ENCODE assay signal across 14 cellular contexts in genomic region chr2:195696012-195696411, GRCh38. TPM values are rescaled to one million over a fixed set of nuclear protein-coding genes. Genes with fewer than 3 reads are reported as not detected.
DNase-seq lines count a peak whose midpoint lies in the region; ATAC-seq, FAIRE-seq and TF ChIP-seq lines count a peak whose summit lies in the region.
"Had no signal": no experiment of that assay in that cellular context is flagged by ENCODE, and none has a peak within 500 bp of the region (broad histone marks: within the 10 kb centered on the region; RNA-seq: fewer than 3 reads in every experiment).

No MANE protein-coding gene starts in this region.

- H3K9me3 Mint-ChIP-seq in GM23338 (peaks cover 10% of the 10 kb centered on the region), WTC11 (peaks cover 16% of the 10 kb centered on the region)
- H3K9me3 Mint-ChIP-seq: HFFc6 had no signal

- POLR2A ChIA-PET in WTC11 (lab: Charles Lee), result no interaction called here

- H4K20me1 ChIP-seq in GM23338 (replicated peaks; ENCODE audit: insufficient read depth), result peaks cover 3% of the 10 kb centered on the region; the same call in 1 of the 2 replicates

- CTCF ChIA-PET in WTC11 (lab: Charles Lee), result interaction anchor here (1.1 to 2.1 kb wide), 2 partner anchors 23 to 31 kb away, joined by 4 to 8 read pairs; no protein-coding TSS in a partner anchor

- TF ChIP-seq POLR2A in GM12891 (IDR thresholded peaks at IDR 0.05; ENCODE audit: low read depth, low read length), result no peak
- no peak for TF ChIP-seq POLR2A in suprapubic skin (IDR thresholded peaks at IDR 0.05)

- no peak for FAIRE-seq in GM12891 (lab: Jason Lieb, UNC)
- FAIRE-seq: A549, HTR-8/SVneo had no signal

- H3K4me3 Mint-ChIP-seq in GM23338, result no peak overlapping the region
- no peak overlapping the region for H3K4me3 Mint-ChIP-seq in WTC11
- H3K4me3 Mint-ChIP-seq: CD14-positive monocyte; CD8-positive, alpha-beta memory T cell; HFFc6 had no signal

- H3K36me3 Mint-ChIP-seq in GM23338 (ENCODE audit: low read depth) (peaks cover 57% of the 10 kb centered on the region), WTC11 (peaks cover 21% of the 10 kb centered on the region)

- WGBS in suprapubic skin, result 83% methylated on average over 1 of the region's 1 CpG

- no peak for DNase-seq in GM12891 (ENCODE audit: insufficient read length, low spot score)
- no peak for DNase-seq in GM23338 (ENCODE audit: low spot score)
- no peak for DNase-seq in WTC11 (ENCODE audit: low spot score)
- DNase-seq in activated CD4-positive, CD25-positive, alpha-beta regulatory T cell treated with anti-CD3 and anti-CD28 coated beads, Interleukin-2, amount 50 U/mL, for 72 hours, result no peak
- no peak for DNase-seq in T-helper 2 cell
- no peak for DNase-seq in suprapubic skin (ENCODE audit: low spot score in 2 of 2)
- DNase-seq: Caco-2; CD8-positive, alpha-beta memory T cell; DMS 273 treated with DMSO at 0.1 percent for 48 hours; HCEC 1CT; HFFc6 had no signal

- no peak overlapping the region for H3K4me2 ChIP-seq in GM23338
- H3K4me2 ChIP-seq: A549 had no signal

- peaks cover 34% of the 10 kb centered on the region for H3K4me1 ChIP-seq in GM23338 (ENCODE audit: insufficient read depth)
- H3K4me1 ChIP-seq in suprapubic skin, result no peaks in the 10 kb centered on the region
- H3K4me1 ChIP-seq: A549, Caco-2 had no signal

- H3K27me3 Mint-ChIP-seq in GM23338 (ENCODE audit: insufficient read depth, low read depth, poor library complexity), result peaks cover 2% of the 10 kb centered on the region
- H3K27me3 Mint-ChIP-seq in WTC11 (ENCODE audit: low read depth), result no peaks in the 10 kb centered on the region
- H3K27me3 Mint-ChIP-seq: CD8-positive, alpha-beta memory T cell had no signal

- H3K79me2 ChIP-seq in GM23338 (replicated peaks; ENCODE audit: insufficient read depth), result peaks cover 100% of the 10 kb centered on the region

- peaks cover 29% of the 10 kb centered on the region for H3K4me1 Mint-ChIP-seq in GM23338
- H3K4me1 Mint-ChIP-seq in WTC11, result peaks cover 57% of the 10 kb centered on the region

- no peak for TF ChIP-seq EP300 in suprapubic skin (IDR thresholded peaks at IDR 0.05)

- H3K9me2 ChIP-seq in GM23338 (ENCODE audit: insufficient read depth), result no peaks in the 10 kb centered on the region

- no peak for TF ChIP-seq CTCF in GM23338 (conservative IDR thresholded peaks at IDR 0.05; ENCODE audit: low read depth in 2 of 2)
- no peak for TF ChIP-seq CTCF in WTC11 (IDR thresholded peaks at IDR 0.05)
- TF ChIP-seq CTCF in suprapubic skin (IDR thresholded peaks at IDR 0.05), result no peak

- H3F3A ChIP-seq in GM23338 (replicated peaks; ENCODE audit: low read depth), result no peaks in the 10 kb centered on the region

- H3K27me3 ChIP-seq in GM23338 (ENCODE audit: insufficient read depth), result no peaks in the 10 kb centered on the region
- H3K27me3 ChIP-seq in suprapubic skin, result no peaks in the 10 kb centered on the region

- 0 out of 2 replicates have a peak, but pooled peaks cover 3% of the 10 kb centered on the region for H3K36me3 ChIP-seq in GM23338 (ENCODE audit: insufficient read depth)
- H3K36me3 ChIP-seq in suprapubic skin, result peaks cover 7% of the 10 kb centered on the region

- H3K4me3 ChIP-seq in GM23338 (no peak overlapping the region), suprapubic skin (no peak overlapping the region)
- H3K4me3 ChIP-seq: A549 had no signal

- H3K27ac Mint-ChIP-seq in GM23338 (no peak overlapping the region), WTC11 (peak overlapping the region; percentile 57)
- H3K27ac Mint-ChIP-seq: CD14-positive monocyte, HFFc6 had no signal

- peaks cover 9% of the 10 kb centered on the region for H3K9me3 ChIP-seq in suprapubic skin

- H3K27ac ChIP-seq in GM23338 (ENCODE audit: low read depth), result peak overlapping the region; percentile 81; the same call in 1 of the 2 replicates
- no peak overlapping the region for H3K27ac ChIP-seq in suprapubic skin
- H3K27ac ChIP-seq: A549 had no signal

- ATAC-seq in GM23338, result no peak
- ATAC-seq in WTC11, result no peak
- ATAC-seq: A549 had no signal

- no peak overlapping the region for H2AFZ ChIP-seq in GM23338

TF ChIP-seq in GM12891, 5 proteins besides CTCF, POLR2A, EP300 and RAD21:
- peak; percentile 50; the same call in 1 of the 2 replicates for TF ChIP-seq SPI1 (IDR thresholded peaks at IDR 0.05; ENCODE audit: low read depth, low read length)
- no peak for TF ChIP-seq PAX5 (IDR thresholded peaks at IDR 0.05; ENCODE audit: insufficient read depth, low read length, severe bottlenecking)
- TF ChIP-seq POLR2AphosphoS5 (IDR thresholded peaks at IDR 0.05; ENCODE audit: low read depth, low read length), result no peak

TF ChIP-seq in WTC11, 78 proteins besides CTCF, POLR2A, EP300 and RAD21:
- TF ChIP-seq NFYB (CRISPR knock-in tag; conservative IDR thresholded peaks at IDR 0.05; ENCODE audit: low read depth) (no peak), SMAD3 (CRISPR knock-in tag; IDR thresholded peaks at IDR 0.05; ENCODE audit: borderline replicate concordance) (no peak), MXD4 (CRISPR knock-in tag; IDR thresholded peaks at IDR 0.05; ENCODE audit: borderline replicate concordance) (no peak), TP53 (CRISPR knock-in tag; IDR thresholded peaks at IDR 0.05) (no peak), ZNF512 (CRISPR knock-in tag; IDR thresholded peaks at IDR 0.05; ENCODE audit: borderline replicate concordance) (no peak), KAT7 (CRISPR knock-in tag; IDR thresholded peaks at IDR 0.05; ENCODE audit: borderline replicate concordance) (no peak), PRRX2 (CRISPR knock-in tag; IDR thresholded peaks at IDR 0.05) (no peak), E2F4 (CRISPR knock-in tag; IDR thresholded peaks at IDR 0.05; ENCODE audit: borderline replicate concordance, low read depth) (no peak)

RNA-seq across cellular contexts. Expression of gene SLC39A10, which starts 39.0 kb away (rescaled TPM):
- polyA plus RNA-seq in GM12891 (2012; ENCODE audit: low read depth, missing spikeins), result 1.4 TPM
- 261 and 263 TPM in 2 replicates for total RNA-seq in GM23338 (2014; rRNA removed; shearing (Covaris generic))
- polyA plus RNA-seq in GM23338 (2016; fragmentation: Nextera tagmentation; extraction: Ambion mirVana), result 344 and 356 TPM in 2 replicates
- 141 to 167 TPM (median 144 TPM) in 3 replicates for total RNA-seq in WTC11 (2021)
- total RNA-seq in suprapubic skin, result 10 to 100 TPM; 14.1 to 20.3 (median 16.5) TPM
